Comparison of ENCODE assay signal across 8 cellular contexts in genomic region chr9:35665471-35665818, GRCh38. TPM values are rescaled to one million over a fixed set of nuclear protein-coding genes. Genes with fewer than 3 reads are reported as not detected.
DNase-seq lines count a peak whose midpoint lies in the region; ATAC-seq and TF ChIP-seq lines count a peak whose summit lies in the region.

No MANE protein-coding gene starts in this region.

- no peak overlapping the region for H4K8ac ChIP-seq in H9 (replicated peaks; ENCODE audit: insufficient read length, low read depth, low read length)

- no peak overlapping the region for H3K56ac ChIP-seq in H9 (ENCODE audit: insufficient read length, low read depth, low read length)

- H3K27ac ChIP-seq in H9 (ENCODE audit: insufficient read length, low read depth, low read length) (no peak overlapping the region), VCaP (peak overlapping the region; percentile 81), right cardiac atrium (ENCODE audit: low read length) (peak overlapping the region; percentile 26), skin epidermis (peak overlapping the region in 16 of 21 experiments; percentile 18 to 79 (median 52))

- no peak overlapping the region for H3K23ac ChIP-seq in H9 (ENCODE audit: insufficient read length, low read depth, low read length)

- H3K4me1 ChIP-seq in H9 (ENCODE audit: insufficient read depth, low read length) (no peaks in the 10 kb centered on the region; the same call in 1 of the 2 replicates), right cardiac atrium (ENCODE audit: control insufficient read depth, insufficient read depth, low read length) (no peaks in the 10 kb centered on the region)

- no peaks in the 10 kb centered on the region for H4K20me1 ChIP-seq in H9 (ENCODE audit: control insufficient read depth, insufficient read depth, insufficient read length)

- no peak for DNase-seq in H9
- no peak for DNase-seq in right cardiac atrium
- DNase-seq in NCI-H1048 (lab: John Stamatoyannopoulos, UW): no peak
- DNase-seq in NCI-H1930 (lab: John Stamatoyannopoulos, UW): no peak
- DNase-seq in activated CD4-positive, alpha-beta T cell treated with anti-CD3 and anti-CD28 coated beads for 4 hours: no peak

- peak overlapping the region in 1 of 3 experiments; percentile 60; a peak in 1 of 7 replicates for H3K27ac Mint-ChIP-seq in H9

- H3K23me2 ChIP-seq in H9 (ENCODE audit: insufficient read length, low read depth, low read length, poor library complexity, severe bottlenecking): peaks cover 8% of the 10 kb centered on the region

- no peaks in the 10 kb centered on the region for H3K27me3 ChIP-seq in H9 (ENCODE audit: insufficient read depth, low read length)
- H3K27me3 ChIP-seq in right cardiac atrium (ENCODE audit: control insufficient read depth, insufficient read depth): no peaks in the 10 kb centered on the region

- ATAC-seq in right cardiac atrium: no peak
- no peak for ATAC-seq in HG03159 (IDR thresholded peaks at IDR 0.05; ENCODE audit: unreplicated experiment)

- H3K9me3 ChIP-seq in H9 (ENCODE audit: control insufficient read depth, low read depth, low read length) (no peaks in the 10 kb centered on the region), right cardiac atrium (ENCODE audit: control insufficient read depth, low read length) (no peaks in the 10 kb centered on the region)

- H2BK15ac ChIP-seq in H9 (ENCODE audit: low read depth, low read length): no peak overlapping the region

- H4K91ac ChIP-seq in H9 (ENCODE audit: insufficient read length, low read depth, low read length): no peak overlapping the region

- no peaks in the 10 kb centered on the region for H3K79me1 ChIP-seq in H9 (ENCODE audit: insufficient read depth, low read depth, low read length, poor library complexity, severe bottlenecking)

- no peak overlapping the region for H2BK5ac ChIP-seq in H9 (ENCODE audit: insufficient read length, low read length)

- no peaks in the 10 kb centered on the region for H3K9me3 Mint-ChIP-seq in H9

- WGBS in H9 (ENCODE audit: extremely low coverage, insufficient read length, low lambda C conversion rate): no CpG with 5 or more reads among the region's 5 CpGs
- 29% methylated on average over 5 of the region's 5 CpGs for WGBS in right cardiac atrium

- TF ChIP-seq CTCF in H9 (conservative IDR thresholded peaks at IDR 0.05) (0 out of 3 replicates have a peak, but pooled peaks have one; percentile 8), VCaP (conservative IDR thresholded peaks at IDR 0.05) (peak; percentile 8; the same call in 1 of the 2 replicates)

- H2BK20ac ChIP-seq in H9 (ENCODE audit: low read depth, low read length, poor library complexity, severe bottlenecking): no peak overlapping the region

- no peak overlapping the region for H2AFZ ChIP-seq in H9 (ENCODE audit: low read length)

- no peak overlapping the region for H3K4ac ChIP-seq in H9 (ENCODE audit: low read depth, low read length)

- peak overlapping the region; percentile 48 for H3K4me3 ChIP-seq in right cardiac atrium (ENCODE audit: low read length)
- H3K4me3 ChIP-seq in skin epidermis: peak overlapping the region; percentile 31 to 57 (median 52)

- H3K79me2 ChIP-seq in H9 (ENCODE audit: insufficient read depth, low read length): no peaks in the 10 kb centered on the region

- H3K4me3 Mint-ChIP-seq in H9: peak overlapping the region; percentile 80 to 83

- intact Hi-C loops in right cardiac atrium (cut with DNase I): loop anchor here in 1 of 4 donors (10.0 kb wide), 1 partner anchor 59 kb away; no protein-coding TSS in a partner anchor

- H2BK120ac ChIP-seq in H9 (ENCODE audit: low read depth, low read length, poor library complexity, severe bottlenecking): no peak overlapping the region

- H3K36me3 Mint-ChIP-seq in H9 (ENCODE audit: insufficient read depth in 1 of 3, low read depth in 3 of 3): peaks cover 20 to 29% (median 24%) of the 10 kb centered on the region in 3 experiments

- H3K4me2 ChIP-seq in H9 (ENCODE audit: insufficient read depth, insufficient read length, low read length): no peak overlapping the region

- H4K5ac ChIP-seq in H9 (ENCODE audit: insufficient read length, low read depth, low read length): no peak overlapping the region

- no peak overlapping the region for H3K9ac ChIP-seq in H9 (ENCODE audit: extremely low read depth, insufficient read length, low read length)

- no peak overlapping the region for H3T11ph ChIP-seq in H9 (ENCODE audit: low read length)

- no peak overlapping the region for H3K18ac ChIP-seq in H9 (ENCODE audit: insufficient read length, low read depth, low read length)

- peaks cover 21 to 33% of the 10 kb centered on the region in 2 experiments for H3K4me1 Mint-ChIP-seq in H9

- no peak overlapping the region for H2BK12ac ChIP-seq in H9 (ENCODE audit: insufficient read length, low read depth, low read length)

- H3K27me3 Mint-ChIP-seq in H9 (ENCODE audit: low read depth): peaks cover 9% of the 10 kb centered on the region

- H3K14ac ChIP-seq in H9 (ENCODE audit: insufficient read depth, low read length): no peak overlapping the region

- no peak overlapping the region for H2AK5ac ChIP-seq in H9 (ENCODE audit: insufficient read length, low read length)

RNA-seq across cellular contexts. Expression of gene ARHGEF39, which starts 0.5 kb away (rescaled TPM):
- total RNA-seq in H9 (2021) (21.6 and 24.4 TPM in 2 replicates), right cardiac atrium (under 1 TPM in 3 of 4 donors, not detected in 1; 0.29 to 0.50 (median 0.34) TPM)
- polyA plus RNA-seq in right cardiac atrium: 0.52 TPM

RNA-seq across cellular contexts. Expression of gene CCDC107, which starts 7.4 kb away (rescaled TPM):
- total RNA-seq in H9 (2021) (11.3 and 12.0 TPM in 2 replicates), right cardiac atrium (10 to 100 TPM; 54.7 to 61.6 (median 60.1) TPM)
- polyA plus RNA-seq in right cardiac atrium: 75.0 TPM

RNA-seq across cellular contexts. Expression of gene RMRP, which starts 7.6 kb away (rescaled TPM):
- total RNA-seq in H9 (2021): 18,417 and 20,652 TPM in 2 replicates
- over 10,000 TPM; 19,654 to 22,919 (median 21,195) TPM for total RNA-seq in right cardiac atrium
- 218 TPM for polyA plus RNA-seq in right cardiac atrium

RNA-seq across cellular contexts. Expression of gene CA9, which starts 8.3 kb away (rescaled TPM):
- total RNA-seq in H9 (2021) (0.94 and 1.9 TPM in 2 replicates), right cardiac atrium (1 to 10 TPM in 3 of 4 donors, not detected in 1; 1.0 to 1.2 (median 1.1) TPM)
- 1.4 TPM for polyA plus RNA-seq in right cardiac atrium

RNA-seq across cellular contexts. Expression of gene SIT1, which starts 14.7 kb away (rescaled TPM):
- total RNA-seq in H9 (2021) (1.3 and 1.6 TPM in 2 replicates), right cardiac atrium (1 to 10 TPM in 1 of 4 donors, under 1 TPM in 1, not detected in 2; 0.26 to 1.5 TPM)
- polyA plus RNA-seq in right cardiac atrium: 0.14 TPM

Comparison
In these comparisons a context has a peak if more than half of its experiments do, and no peak if none do; other contexts are left out.
1. RNA of gene ARHGEF39, which starts 0.5 kb away (total RNA-seq): 21.6 to 24.4 TPM in H9; 0.29 to 0.50 TPM in right cardiac atrium; every median in the first group is over 10 times any median in the second.